ENCODE assay signal across 20 cellular contexts in the genomic region with DNA sequence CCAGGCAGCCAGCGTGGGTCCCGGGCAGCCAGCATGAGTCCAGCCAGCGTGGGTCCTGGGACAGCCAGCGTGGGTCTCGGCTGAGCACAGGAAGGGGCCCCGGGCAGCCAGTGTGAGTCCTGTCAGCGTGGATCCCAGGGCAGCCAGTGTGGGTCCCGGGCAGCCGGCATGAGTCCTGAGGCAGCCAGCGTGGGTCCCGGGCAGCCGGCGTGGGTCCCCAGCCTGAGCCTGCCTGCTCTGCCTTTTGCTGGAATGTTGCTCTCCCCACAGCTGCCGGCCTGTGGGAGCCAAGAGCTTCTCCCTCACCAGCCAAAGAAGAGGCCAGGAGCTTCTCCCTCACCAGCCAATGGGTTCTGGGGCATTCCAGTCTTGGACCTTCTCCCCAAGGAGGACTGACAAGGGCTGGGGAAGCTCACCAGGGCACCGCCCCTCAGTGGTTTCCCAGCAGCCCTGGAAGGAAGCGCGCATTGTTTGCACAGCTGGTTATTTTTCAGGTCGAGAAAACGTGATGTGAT. TPM values are rescaled to one million over a fixed set of nuclear protein-coding genes. Genes with fewer than 3 reads are reported as not detected.
DNase-seq lines count a peak whose midpoint lies in the region; ATAC-seq and TF ChIP-seq lines count a peak whose summit lies in the region.
"Had no signal": no experiment of that assay in that cellular context is flagged by ENCODE, and none has a peak within 500 bp of the region (broad histone marks: within the 10 kb centered on the region; RNA-seq: fewer than 3 reads in every experiment).

No MANE protein-coding gene starts in this region.

- H2BK5ac ChIP-seq in mesendoderm (ENCODE audit: low read length): no peak overlapping the region

- CTCF ChIA-PET in HEK293 (lab: Yijun Ruan, JAX): interaction anchor here (0.6 kb wide), 1 partner anchor 677 kb away, joined by 3 read pairs; no protein-coding TSS in a partner anchor
- CTCF ChIA-PET in mammary epithelial cell (lab: Charles Lee; ENCODE audit: low non-redundant PET): interaction anchor here (0.6 kb wide), 1 partner anchor 204 kb away, joined by 3 read pairs; no protein-coding TSS in a partner anchor

- 40% methylated on average over 9 of the region's 19 CpGs for WGBS in mammary epithelial cell (ENCODE audit: low coverage, missing lambda C conversion rate)
- no CpG with 5 or more reads among the region's 19 CpGs for WGBS in mesendoderm (ENCODE audit: extremely low coverage, insufficient coverage, low lambda C conversion rate)

- DNase-seq in Ammon's horn (ENCODE audit: low spot score) (peak; percentile 43), mammary epithelial cell (no peak), myocyte (ENCODE audit: low read depth) (peak; percentile 75), mesendoderm (no peak)
- DNase-seq in activated naive CD8-positive, alpha-beta T cell treated with anti-CD3 and anti-CD28 coated beads for 36 hours: no peak
- DNase-seq: activated effector memory CD4-positive, alpha-beta T cell treated with anti-CD3 and anti-CD28 coated beads, Interleukin-2, amount 50 U/mL, for 16 hours; CD4-positive, alpha-beta T cell; effector CD4-positive, alpha-beta T cell; EL; gastrocnemius medialis; immature natural killer cell; NCI-H82; stimulated activated naive CD4-positive, alpha-beta T cell had no signal

- H2AFZ ChIP-seq in mammary epithelial cell (ENCODE audit: low read depth, low read length): peak overlapping the region; percentile 38

- H3K36me3 ChIP-seq in HEK293 (ENCODE audit: control insufficient read depth in 2 of 2, insufficient read depth in 1 of 2, low read length in 2 of 2) (no peaks in the 10 kb centered on the region), mammary epithelial cell (ENCODE audit: insufficient read depth, low read length) (no peaks in the 10 kb centered on the region), mesendoderm (ENCODE audit: control insufficient read depth, insufficient read depth, low read length) (no peaks in the 10 kb centered on the region)
- H3K36me3 ChIP-seq: gastrocnemius medialis, SJSA1, vagina had no signal

- H3K27me3 ChIP-seq in mammary epithelial cell (ENCODE audit: insufficient read depth, low read length): no peaks in the 10 kb centered on the region
- no peaks in the 10 kb centered on the region for H3K27me3 ChIP-seq in mesendoderm (ENCODE audit: insufficient read depth, low read length, poor library complexity)
- H3K27me3 ChIP-seq: vagina had no signal

- no peak overlapping the region for H3K18ac ChIP-seq in mesendoderm (ENCODE audit: low read length)

- no peaks in the 10 kb centered on the region for H3K79me2 ChIP-seq in mammary epithelial cell (ENCODE audit: insufficient read depth, low read length)
- H3K79me2 ChIP-seq in mesendoderm (ENCODE audit: control insufficient read depth, insufficient read depth, low read length): no peaks in the 10 kb centered on the region

- H3K4me3 ChIP-seq in HEK293 (ENCODE audit: low read depth, low read length) (no peak overlapping the region), mammary epithelial cell (replicated peaks in 1 of 3; ENCODE audit: insufficient read depth in 1 of 3, low read depth in 2 of 3, low read length in 3 of 3) (no peak overlapping the region), mesendoderm (ENCODE audit: low read length) (no peak overlapping the region)
- H3K4me3 ChIP-seq: SJSA1, vagina had no signal

- no peak overlapping the region for H2BK120ac ChIP-seq in mesendoderm (ENCODE audit: low read depth, low read length)

- no peaks in the 10 kb centered on the region for H3K4me1 Mint-ChIP-seq in activated naive CD8-positive, alpha-beta T cell treated with anti-CD3 and anti-CD28 coated beads for 36 hours
- H3K4me1 Mint-ChIP-seq: immature natural killer cell had no signal

- H3K4me2 ChIP-seq in mammary epithelial cell (ENCODE audit: insufficient read depth, low read depth, low read length): peak overlapping the region; percentile 48
- no peak overlapping the region for H3K4me2 ChIP-seq in mesendoderm (ENCODE audit: low read length)

- ATAC-seq in HG02973 (IDR thresholded peaks at IDR 0.05; ENCODE audit: unreplicated experiment): no peak
- ATAC-seq in GM19455 (IDR thresholded peaks at IDR 0.05; ENCODE audit: unreplicated experiment): no peak
- ATAC-seq: gastrocnemius medialis had no signal

- no peaks in the 10 kb centered on the region for H3K36me3 Mint-ChIP-seq in activated naive CD8-positive, alpha-beta T cell treated with anti-CD3 and anti-CD28 coated beads for 36 hours
- H3K36me3 Mint-ChIP-seq: brain had no signal

- intact Hi-C loops in mammary epithelial cell (cut with micrococcal nuclease): no loop called here

- no peaks in the 10 kb centered on the region for H3K4me1 ChIP-seq in HEK293 (ENCODE audit: control insufficient read depth, insufficient read depth, low read length)
- peaks cover 5% of the 10 kb centered on the region for H3K4me1 ChIP-seq in mammary epithelial cell (ENCODE audit: insufficient read depth, low read length)
- H3K4me1 ChIP-seq in mesendoderm (ENCODE audit: control insufficient read depth, low read depth, low read length): no peaks in the 10 kb centered on the region
- H3K4me1 ChIP-seq: SJSA1 had no signal

- H4K8ac ChIP-seq in mesendoderm (ENCODE audit: low read depth, low read length): no peak overlapping the region

- no peak overlapping the region for H3K27ac Mint-ChIP-seq in activated naive CD8-positive, alpha-beta T cell treated with anti-CD3 and anti-CD28 coated beads for 36 hours
- H3K27ac Mint-ChIP-seq: CD4-positive, alpha-beta T cell; immature natural killer cell had no signal

- no peak overlapping the region for H3K9ac ChIP-seq in mammary epithelial cell (ENCODE audit: insufficient read depth, low read length)
- H3K9ac ChIP-seq in mesendoderm (ENCODE audit: low read length): no peak overlapping the region

- H3K9me3 ChIP-seq in HEK293 (ENCODE audit: control insufficient read depth, insufficient read depth, low read depth, low read length) (no peaks in the 10 kb centered on the region; the same call in 1 of the 2 replicates), mammary epithelial cell (replicated peaks; ENCODE audit: insufficient read depth, low read length) (peaks cover 7% of the 10 kb centered on the region)
- H3K9me3 ChIP-seq: gastrocnemius medialis, vagina had no signal

- H3K9me3 Mint-ChIP-seq in activated naive CD8-positive, alpha-beta T cell treated with anti-CD3 and anti-CD28 coated beads for 36 hours: peaks cover 8% of the 10 kb centered on the region
- H3K9me3 Mint-ChIP-seq: CD4-positive, alpha-beta T cell had no signal

- no TSS peak for BruUV-seq in mammary epithelial cell (replicated peaks; lab: Mats Ljungman, UMichigan)

- in situ Hi-C loops in mammary epithelial cell (cut with MboI; ENCODE audit: low sequenced_read_pairs in 2 of 2): no loop called here

- POLR2A ChIA-PET in HEK293 (lab: Yijun Ruan, JAX): no interaction called here

- H3K79me1 ChIP-seq in mesendoderm (ENCODE audit: low read length): no peaks in the 10 kb centered on the region

- no peak overlapping the region for H3K4ac ChIP-seq in mesendoderm (ENCODE audit: low read depth, low read length)

- no peak overlapping the region for H2AK5ac ChIP-seq in mesendoderm (ENCODE audit: low read length)

- no peak overlapping the region for H4K5ac ChIP-seq in mesendoderm (ENCODE audit: low read length)

- H3K56ac ChIP-seq in mesendoderm (ENCODE audit: low read length): no peak overlapping the region

- no peak overlapping the region for H3K23ac ChIP-seq in mesendoderm (ENCODE audit: low read length)

- H3K27me3 Mint-ChIP-seq in activated naive CD8-positive, alpha-beta T cell treated with anti-CD3 and anti-CD28 coated beads for 36 hours: peaks cover 48% of the 10 kb centered on the region

- dilution Hi-C loops in mammary epithelial cell (cut with HindIII; ENCODE audit: low sequenced_read_pairs): loop anchor here (10.0 kb wide), 1 partner anchor 475 kb away; no protein-coding TSS in a partner anchor

- no peak overlapping the region for H2BK15ac ChIP-seq in mesendoderm (replicated peaks; ENCODE audit: low read depth)

- H3K27ac ChIP-seq in HEK293 (ENCODE audit: extremely low read depth, low read depth, low read length) (no peak overlapping the region), mammary epithelial cell (ENCODE audit: insufficient read depth, low read depth, low read length) (no peak overlapping the region), mesendoderm (ENCODE audit: low read depth, low read length) (no peak overlapping the region)
- H3K27ac ChIP-seq: gastrocnemius medialis, SJSA1, vagina had no signal

- no peak for TF ChIP-seq CTCF in HEK293 (tag by site-specific recombination; IDR thresholded peaks at IDR 0.05)
- TF ChIP-seq CTCF in mammary epithelial cell (conservative IDR thresholded peaks at IDR 0.05 in 1 of 2, IDR thresholded peaks at IDR 0.05 in 1 of 2; ENCODE audit: extremely low read depth in 1 of 2, insufficient read depth in 1 of 2, low read depth in 1 of 2, low read length in 2 of 2): no peak

- no peaks in the 10 kb centered on the region for H4K20me1 ChIP-seq in mammary epithelial cell (ENCODE audit: insufficient read depth, low read length)

- no peak overlapping the region for H3K4me3 Mint-ChIP-seq in activated naive CD8-positive, alpha-beta T cell treated with anti-CD3 and anti-CD28 coated beads for 36 hours
- H3K4me3 Mint-ChIP-seq: brain; CD4-positive, alpha-beta T cell; immature natural killer cell had no signal

TF ChIP-seq in HEK293, 187 proteins besides CTCF, POLR2A, EP300 and RAD21:
- peak; percentile 96 for TF ChIP-seq ZIC2 (tag by site-specific recombination; IDR thresholded peaks at IDR 0.05)
- no peak for TF ChIP-seq ZNF2 (tag by site-specific recombination; IDR thresholded peaks at IDR 0.05)

RNA-seq across cellular contexts. Expression of a gene that starts 15.0 kb away (rescaled TPM):
- 1 to 10 TPM in 1 of 2 donors, not detected in 1; 4.5 TPM for total RNA-seq in mammary epithelial cell
- polyA plus RNA-seq in mammary epithelial cell: 0.20 TPM
- polyA minus RNA-seq in mammary epithelial cell: not detected
- 4.9 and 7.9 TPM in 2 replicates for total RNA-seq in myocyte
- 28.5 TPM for polyA plus RNA-seq in myocyte (2012)
- not detected for total RNA-seq in activated naive CD8-positive, alpha-beta T cell treated with anti-CD3 and anti-CD28 coated beads for 36 hours
- polyA plus RNA-seq in mesendoderm (2013, experiment 1 of 2): 3.1 TPM
- 3.4 TPM for polyA plus RNA-seq in mesendoderm (2013, experiment 2 of 2)
- total RNA-seq: activated CD8-positive, alpha-beta memory T cell treated with anti-CD3 and anti-CD28 coated beads for 36 hours; CD4-positive, alpha-beta T cell; SJSA1 had no signal
- polyA plus RNA-seq: immature natural killer cell had no signal

Comparison
In these comparisons a context has a peak if more than half of its experiments do, and no peak if none do; other contexts are left out.
1. DNase-seq: peak in Ammon's horn (single experiment) and myocyte (single experiment); none in mammary epithelial cell (single experiment), activated naive CD8-positive, alpha-beta T cell treated with anti-CD3 and anti-CD28 coated beads for 36 hours (single experiment) and mesendoderm (single experiment).